36 cellular contexts compared by ENCODE assay signal in genomic region chr5:143730112-143730801, GRCh38.
"Had no signal": no experiment of that assay in that cellular context is flagged by ENCODE, and none has a peak within 500 bp of the region (broad histone marks: within the 10 kb centered on the region; RNA-seq: fewer than 3 reads in every experiment).

No MANE protein-coding gene starts in this region.

- H3K36me3 ChIP-seq: adrenal gland, breast epithelium, Peyer's patch had no signal

- DNase-seq: activated B cell treated with CpG ODN at 0.5 μM for 24 hours; activated CD4-positive, alpha-beta memory T cell treated with anti-CD3 and anti-CD28 coated beads for 36 hours; activated CD4-positive, alpha-beta T cell treated with anti-CD3 and anti-CD28 coated beads for 4 hours; activated CD4-positive, alpha-beta T cell treated with anti-CD3 and anti-CD28 coated beads, Interleukin-2, amount 50 U/mL, for 1 hour; activated CD4-positive, CD25-positive, alpha-beta regulatory T cell treated with anti-CD3 and anti-CD28 coated beads, Interleukin-2, amount 50 U/mL, for 72 hours; activated CD8-positive, alpha-beta memory T cell treated with anti-CD3 and anti-CD28 coated beads, Interleukin-2, amount 50 U/mL, for 4 hours; activated gamma-delta T cell treated with Interleukin-2 at 50 U/mL for 16 hours; activated naive CD4-positive, alpha-beta T cell treated with anti-CD3 and anti-CD28 coated beads, Interleukin-2, amount 10 ng/mL, durations not matched to agents 7 days and 5 days; activated naive CD8-positive, alpha-beta T cell treated with anti-CD3 and anti-CD28 coated beads, Interleukin-2, amount 10 ng/mL, durations not matched to agents 7 days and 5 days; activated T-cell treated with anti-CD3 and anti-CD28 coated beads for 4 hours; activated T-cell treated with anti-CD3 and anti-CD28 coated beads, Interleukin-2, amount 50 U/mL, for 4 hours; adrenal gland; body of pancreas; caudate nucleus; NCI-H1092 treated with DMSO at 0.1 percent for 48 hours; NCI-H1417; NCI-H146; NCI-H187; NCI-H2029 treated with DMSO at 0.1 percent for 48 hours; NCI-H2107; NCI-H2171; NCI-H510A; NCI-H526; NCI-H748 treated with DMSO at 0.1 percent for 48 hours; NK-92 treated with Interleukin-12 subunit alpha and Interleukin-12 subunit beta, amount 100 ng/mL, for 24 hours; PC-3; Peyer's patch; RPMI8226; SW 1271; T-helper 1 cell; T-helper 2 cell; T-helper 9 cell had no signal

- H3K4me1 Mint-ChIP-seq: activated B cell treated with CpG ODN at 0.5 μM for 24 hours; activated naive CD4-positive, alpha-beta T cell treated with anti-CD3 and anti-CD28 coated beads, Interleukin-2, amount 10 ng/mL, durations not matched to agents 7 days and 5 days; activated naive CD8-positive, alpha-beta T cell treated with anti-CD3 and anti-CD28 coated beads, Interleukin-2, amount 10 ng/mL, durations not matched to agents 7 days and 5 days had no signal

- H3K27ac Mint-ChIP-seq: activated B cell treated with CpG ODN at 0.5 μM for 24 hours; activated CD4-positive, alpha-beta memory T cell treated with anti-CD3 and anti-CD28 coated beads for 36 hours; activated naive CD4-positive, alpha-beta T cell treated with anti-CD3 and anti-CD28 coated beads, Interleukin-2, amount 10 ng/mL, durations not matched to agents 7 days and 5 days; activated naive CD8-positive, alpha-beta T cell treated with anti-CD3 and anti-CD28 coated beads, Interleukin-2, amount 10 ng/mL, durations not matched to agents 7 days and 5 days; activated T-helper 1 cell treated with anti-CD3 and anti-CD28 coated beads, Interleukin-12 subunit alpha, Interleukin-12 subunit beta, Interleukin-2, Interleukin-4 antibody, amounts not matched to agents 30 ng/mL and 10 ng/mL and 1 ng/mL, durations not matched to agents 14 hours and 24 hours and 36 hours had no signal

- H3K9me3 ChIP-seq: adrenal gland, body of pancreas, breast epithelium, Peyer's patch had no signal

- H3K27me3 ChIP-seq: adrenal gland, body of pancreas, breast epithelium, Peyer's patch had no signal

- H3K4me1 ChIP-seq: adrenal gland, body of pancreas, breast epithelium, Peyer's patch had no signal

- H3K36me3 Mint-ChIP-seq: activated naive CD4-positive, alpha-beta T cell treated with anti-CD3 and anti-CD28 coated beads, Interleukin-2, amount 10 ng/mL, durations not matched to agents 7 days and 5 days; activated naive CD8-positive, alpha-beta T cell treated with anti-CD3 and anti-CD28 coated beads, Interleukin-2, amount 10 ng/mL, durations not matched to agents 7 days and 5 days had no signal

- H3K4me3 ChIP-seq: adrenal gland, body of pancreas, breast epithelium, K562, Peyer's patch had no signal

- H3K27me3 Mint-ChIP-seq: activated B cell treated with CpG ODN at 0.5 μM for 24 hours; activated naive CD4-positive, alpha-beta T cell treated with anti-CD3 and anti-CD28 coated beads, Interleukin-2, amount 10 ng/mL, durations not matched to agents 7 days and 5 days had no signal

- H3K4me3 Mint-ChIP-seq: activated B cell treated with CpG ODN at 0.5 μM for 24 hours; activated CD4-positive, alpha-beta memory T cell treated with anti-CD3 and anti-CD28 coated beads for 36 hours; activated naive CD4-positive, alpha-beta T cell treated with anti-CD3 and anti-CD28 coated beads, Interleukin-2, amount 10 ng/mL, durations not matched to agents 7 days and 5 days; activated naive CD8-positive, alpha-beta T cell treated with anti-CD3 and anti-CD28 coated beads, Interleukin-2, amount 10 ng/mL, durations not matched to agents 7 days and 5 days; activated T-cell treated with anti-CD3 and anti-CD28 coated beads, Interleukin-2, amount 50 U/mL, for 4 hours; activated T-helper 1 cell treated with anti-CD3 and anti-CD28 coated beads, Interleukin-12 subunit alpha, Interleukin-12 subunit beta, Interleukin-2, Interleukin-4 antibody, amounts not matched to agents 30 ng/mL and 10 ng/mL and 1 ng/mL, durations not matched to agents 14 hours and 24 hours and 36 hours had no signal

- H3K27ac ChIP-seq: adrenal gland, body of pancreas, breast epithelium, Peyer's patch, VCaP had no signal

- ATAC-seq: activated T-cell treated with anti-CD3 and anti-CD28 coated beads, Interleukin-2, amount 50 U/mL, for 4 hours; body of pancreas; K562; PC-3 had no signal

- H3K9me3 Mint-ChIP-seq: activated B cell treated with CpG ODN at 0.5 μM for 24 hours; activated naive CD4-positive, alpha-beta T cell treated with anti-CD3 and anti-CD28 coated beads, Interleukin-2, amount 10 ng/mL, durations not matched to agents 7 days and 5 days; activated T-cell treated with anti-CD3 and anti-CD28 coated beads, Interleukin-2, amount 50 U/mL, for 4 hours had no signal
